28 cellular contexts compared by ENCODE assay signal in the genomic region with DNA sequence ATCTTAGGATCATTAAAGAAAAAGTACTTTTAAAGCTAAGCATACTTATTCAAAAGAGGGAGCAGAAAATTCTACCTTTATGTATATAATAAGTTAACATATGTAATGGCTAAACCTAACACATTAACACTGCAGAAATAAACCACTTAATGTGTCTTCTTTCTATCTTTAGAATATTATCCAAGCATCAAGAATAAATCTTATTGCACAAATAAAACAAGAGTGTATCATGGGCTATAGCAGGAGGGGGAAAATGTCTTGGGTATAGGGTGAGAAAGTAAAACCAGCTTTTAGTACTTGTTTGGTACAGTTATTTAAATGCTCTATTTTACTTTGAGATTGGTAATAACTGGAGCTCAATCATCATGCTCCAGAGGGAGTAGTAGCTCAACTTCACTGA. TPM values are rescaled to one million over a fixed set of nuclear protein-coding genes. Genes with fewer than 3 reads are reported as not detected.
DNase-seq lines count a peak whose midpoint lies in the region; ATAC-seq and TF ChIP-seq lines count a peak whose summit lies in the region.
"Had no signal": no experiment of that assay in that cellular context is flagged by ENCODE, and none has a peak within 500 bp of the region (broad histone marks: within the 10 kb centered on the region; RNA-seq: fewer than 3 reads in every experiment).

No MANE protein-coding gene starts in this region.

- no peaks in the 10 kb centered on the region for H3K9me3 ChIP-seq in T-helper 17 cell (ENCODE audit: control insufficient read depth, low read length, poor library complexity, severe bottlenecking)
- H3K9me3 ChIP-seq: body of pancreas, mucosa of descending colon, ovary, testis had no signal

- CTCF ChIA-PET in activated CD4-positive, alpha-beta T cell treated with anti-CD3 and anti-CD28 coated beads for 36 hours (lab: Charles Lee), result interaction anchor here (0.7 to 3.3 kb wide), 11 partner anchors 9 to 266 kb away, joined by 3 to 15 read pairs (median 3); no protein-coding TSS in a partner anchor

- no peak overlapping the region for H3K4me3 ChIP-seq in ACC112 (ENCODE audit: low read depth, low read length)
- H3K4me3 ChIP-seq: adrenal gland, body of pancreas, GM12878, mucosa of descending colon, ovary, SJCRH30, skin epidermis, testis had no signal

- H2AFZ ChIP-seq in ACC112 (ENCODE audit: low read length, unreplicated experiment), result no peak overlapping the region

- H3K4me1 ChIP-seq in ACC112 (ENCODE audit: control insufficient read depth, insufficient read depth, low read length, unreplicated experiment), result peaks cover 50% of the 10 kb centered on the region
- H3K4me1 ChIP-seq: body of pancreas, SJCRH30, testis had no signal

- peaks cover 1% of the 10 kb centered on the region for H3K9me3 Mint-ChIP-seq in activated CD4-positive, alpha-beta T cell treated with anti-CD3 and anti-CD28 coated beads for 36 hours (ENCODE audit: low read depth)
- peaks cover 4% of the 10 kb centered on the region for H3K9me3 Mint-ChIP-seq in chondrocyte (ENCODE audit: low read depth)
- H3K9me3 Mint-ChIP-seq: central memory CD8-positive, alpha-beta T cell; endodermal cell had no signal

- 0 out of 2 replicates have a peak overlapping the region, but pooled peaks have one; percentile 2 for H3K27ac ChIP-seq in ACC112 (ENCODE audit: low read depth, low read length)
- H3K27ac ChIP-seq: adrenal gland, body of pancreas, ovary, SJCRH30, skin epidermis, testis had no signal

- H3K79me2 ChIP-seq in ACC112 (ENCODE audit: control insufficient read depth, insufficient read depth, low read length, unreplicated experiment), result peaks cover 96% of the 10 kb centered on the region

- intact Hi-C loops in activated CD4-positive, alpha-beta T cell treated with anti-CD3 and anti-CD28 coated beads for 36 hours (cut with DNase I, micrococcal nuclease), result loop anchor here in 1 of 2 experiments (5.0 kb wide), 1 partner anchor 34 kb away; no protein-coding TSS in a partner anchor
- intact Hi-C loops in sciatic nerve (cut with DNase I), result no loop called here

- TF ChIP-seq CTCF in chondrocyte (IDR thresholded peaks at IDR 0.05), result peak; percentile 50

- no peaks in the 10 kb centered on the region for H3K27me3 Mint-ChIP-seq in activated CD4-positive, alpha-beta T cell treated with anti-CD3 and anti-CD28 coated beads for 36 hours
- no peaks in the 10 kb centered on the region for H3K27me3 Mint-ChIP-seq in T-helper 17 cell
- no peaks in the 10 kb centered on the region for H3K27me3 Mint-ChIP-seq in chondrocyte (ENCODE audit: low read depth)

- peak overlapping the region; percentile 87 for H3K27ac Mint-ChIP-seq in activated CD4-positive, alpha-beta T cell treated with anti-CD3 and anti-CD28 coated beads for 36 hours
- H3K27ac Mint-ChIP-seq in T-helper 17 cell, result peak overlapping the region; percentile 74
- H3K27ac Mint-ChIP-seq in chondrocyte (ENCODE audit: unreplicated experiment), result peak overlapping the region; percentile 70
- H3K27ac Mint-ChIP-seq: endodermal cell had no signal

- peaks cover 62% of the 10 kb centered on the region for H3K36me3 Mint-ChIP-seq in activated CD4-positive, alpha-beta T cell treated with anti-CD3 and anti-CD28 coated beads for 36 hours (ENCODE audit: low read depth)
- H3K36me3 Mint-ChIP-seq in T-helper 17 cell (ENCODE audit: low read depth), result peaks cover 5% of the 10 kb centered on the region
- peaks cover 12% of the 10 kb centered on the region for H3K36me3 Mint-ChIP-seq in chondrocyte (ENCODE audit: low read depth)

- no peaks in the 10 kb centered on the region for H3K27me3 ChIP-seq in ACC112 (ENCODE audit: insufficient read depth, low read length)
- H3K27me3 ChIP-seq: adrenal gland, body of pancreas, ovary, SJCRH30, testis had no signal

- peak overlapping the region; percentile 23 for H3K4me3 Mint-ChIP-seq in activated CD4-positive, alpha-beta T cell treated with anti-CD3 and anti-CD28 coated beads for 36 hours
- H3K4me3 Mint-ChIP-seq in T-helper 17 cell, result peak overlapping the region; percentile 1
- H3K4me3 Mint-ChIP-seq in chondrocyte (ENCODE audit: unreplicated experiment), result no peak overlapping the region
- H3K4me3 Mint-ChIP-seq: central memory CD8-positive, alpha-beta T cell; endodermal cell had no signal

- peaks cover 44% of the 10 kb centered on the region for H3K36me3 ChIP-seq in ACC112 (ENCODE audit: insufficient read depth, low read length)
- H3K36me3 ChIP-seq: adrenal gland, ovary had no signal

- no peak for ATAC-seq in activated CD4-positive, alpha-beta T cell treated with anti-CD3 and anti-CD28 coated beads for 36 hours
- ATAC-seq in T-helper 17 cell, result no peak
- ATAC-seq in sciatic nerve, result no peak
- ATAC-seq in GM21360 (IDR thresholded peaks at IDR 0.05; ENCODE audit: unreplicated experiment), result no peak
- ATAC-seq: body of pancreas, GM12878 had no signal

- POLR2A ChIA-PET in activated CD4-positive, alpha-beta T cell treated with anti-CD3 and anti-CD28 coated beads for 36 hours (lab: Charles Lee), result interaction anchor here (1.0 to 1.4 kb wide), 2 partner anchors 9 to 68 kb away, joined by 4 to 8 read pairs; no protein-coding TSS in a partner anchor

- peaks cover 96% of the 10 kb centered on the region for H3K4me1 Mint-ChIP-seq in activated CD4-positive, alpha-beta T cell treated with anti-CD3 and anti-CD28 coated beads for 36 hours
- H3K4me1 Mint-ChIP-seq in T-helper 17 cell (peaks cover 56% of the 10 kb centered on the region), chondrocyte (ENCODE audit: low read depth) (peaks cover 69% of the 10 kb centered on the region)

- DNase-seq in activated CD4-positive, alpha-beta T cell treated with anti-CD3 and anti-CD28 coated beads for 36 hours, result no peak
- DNase-seq in activated CD4-positive, alpha-beta T cell treated with anti-CD3 and anti-CD28 coated beads for 4 hours, result no peak
- DNase-seq in T-helper 17 cell (no peak), chondrocyte (ENCODE audit: low spot score) (no peak), dedifferentiated amniotic fluid mesenchymal stem cell (ENCODE audit: extremely low spot score) (no peak), sciatic nerve (ENCODE audit: low spot score) (no peak)
- DNase-seq: adrenal gland; body of pancreas; dermis blood vessel endothelial cell; DMS153; endodermal cell; HCEC 1CT; KG1; mammary epithelial cell; mucosa of descending colon; NCI-H1092 treated with DMSO at 0.1 percent for 48 hours; NCI-H1694 treated with DMSO at 0.1 percent for 48 hours; NCI-H446; NCI-H774; ovary; SJCRH30; stimulated activated naive CD4-positive, alpha-beta T cell; testis had no signal

RNA-seq across cellular contexts. Expression of gene PRKCA, which starts 10.9 kb away (rescaled TPM):
- 10 to 100 TPM; 73.3 to 77.0 TPM for total RNA-seq in activated CD4-positive, alpha-beta T cell treated with anti-CD3 and anti-CD28 coated beads for 36 hours
- total RNA-seq in T-helper 17 cell (10 to 100 TPM; 84.9 to 93.9 TPM), chondrocyte (51.5 to 83.1 TPM (median 54.1 TPM) in 3 replicates), sciatic nerve (168 TPM)
